1 cellular context compared by ENCODE assay signal in genomic region chr7:129503725-129504124, GRCh38.
TF ChIP-seq lines count a peak whose summit lies in the region.

No MANE protein-coding gene starts in this region.

TF ChIP-seq in GM23338, 12 proteins besides CTCF, POLR2A, EP300 and RAD21 (continued from another document):
- TF ChIP-seq, protein P1, sequence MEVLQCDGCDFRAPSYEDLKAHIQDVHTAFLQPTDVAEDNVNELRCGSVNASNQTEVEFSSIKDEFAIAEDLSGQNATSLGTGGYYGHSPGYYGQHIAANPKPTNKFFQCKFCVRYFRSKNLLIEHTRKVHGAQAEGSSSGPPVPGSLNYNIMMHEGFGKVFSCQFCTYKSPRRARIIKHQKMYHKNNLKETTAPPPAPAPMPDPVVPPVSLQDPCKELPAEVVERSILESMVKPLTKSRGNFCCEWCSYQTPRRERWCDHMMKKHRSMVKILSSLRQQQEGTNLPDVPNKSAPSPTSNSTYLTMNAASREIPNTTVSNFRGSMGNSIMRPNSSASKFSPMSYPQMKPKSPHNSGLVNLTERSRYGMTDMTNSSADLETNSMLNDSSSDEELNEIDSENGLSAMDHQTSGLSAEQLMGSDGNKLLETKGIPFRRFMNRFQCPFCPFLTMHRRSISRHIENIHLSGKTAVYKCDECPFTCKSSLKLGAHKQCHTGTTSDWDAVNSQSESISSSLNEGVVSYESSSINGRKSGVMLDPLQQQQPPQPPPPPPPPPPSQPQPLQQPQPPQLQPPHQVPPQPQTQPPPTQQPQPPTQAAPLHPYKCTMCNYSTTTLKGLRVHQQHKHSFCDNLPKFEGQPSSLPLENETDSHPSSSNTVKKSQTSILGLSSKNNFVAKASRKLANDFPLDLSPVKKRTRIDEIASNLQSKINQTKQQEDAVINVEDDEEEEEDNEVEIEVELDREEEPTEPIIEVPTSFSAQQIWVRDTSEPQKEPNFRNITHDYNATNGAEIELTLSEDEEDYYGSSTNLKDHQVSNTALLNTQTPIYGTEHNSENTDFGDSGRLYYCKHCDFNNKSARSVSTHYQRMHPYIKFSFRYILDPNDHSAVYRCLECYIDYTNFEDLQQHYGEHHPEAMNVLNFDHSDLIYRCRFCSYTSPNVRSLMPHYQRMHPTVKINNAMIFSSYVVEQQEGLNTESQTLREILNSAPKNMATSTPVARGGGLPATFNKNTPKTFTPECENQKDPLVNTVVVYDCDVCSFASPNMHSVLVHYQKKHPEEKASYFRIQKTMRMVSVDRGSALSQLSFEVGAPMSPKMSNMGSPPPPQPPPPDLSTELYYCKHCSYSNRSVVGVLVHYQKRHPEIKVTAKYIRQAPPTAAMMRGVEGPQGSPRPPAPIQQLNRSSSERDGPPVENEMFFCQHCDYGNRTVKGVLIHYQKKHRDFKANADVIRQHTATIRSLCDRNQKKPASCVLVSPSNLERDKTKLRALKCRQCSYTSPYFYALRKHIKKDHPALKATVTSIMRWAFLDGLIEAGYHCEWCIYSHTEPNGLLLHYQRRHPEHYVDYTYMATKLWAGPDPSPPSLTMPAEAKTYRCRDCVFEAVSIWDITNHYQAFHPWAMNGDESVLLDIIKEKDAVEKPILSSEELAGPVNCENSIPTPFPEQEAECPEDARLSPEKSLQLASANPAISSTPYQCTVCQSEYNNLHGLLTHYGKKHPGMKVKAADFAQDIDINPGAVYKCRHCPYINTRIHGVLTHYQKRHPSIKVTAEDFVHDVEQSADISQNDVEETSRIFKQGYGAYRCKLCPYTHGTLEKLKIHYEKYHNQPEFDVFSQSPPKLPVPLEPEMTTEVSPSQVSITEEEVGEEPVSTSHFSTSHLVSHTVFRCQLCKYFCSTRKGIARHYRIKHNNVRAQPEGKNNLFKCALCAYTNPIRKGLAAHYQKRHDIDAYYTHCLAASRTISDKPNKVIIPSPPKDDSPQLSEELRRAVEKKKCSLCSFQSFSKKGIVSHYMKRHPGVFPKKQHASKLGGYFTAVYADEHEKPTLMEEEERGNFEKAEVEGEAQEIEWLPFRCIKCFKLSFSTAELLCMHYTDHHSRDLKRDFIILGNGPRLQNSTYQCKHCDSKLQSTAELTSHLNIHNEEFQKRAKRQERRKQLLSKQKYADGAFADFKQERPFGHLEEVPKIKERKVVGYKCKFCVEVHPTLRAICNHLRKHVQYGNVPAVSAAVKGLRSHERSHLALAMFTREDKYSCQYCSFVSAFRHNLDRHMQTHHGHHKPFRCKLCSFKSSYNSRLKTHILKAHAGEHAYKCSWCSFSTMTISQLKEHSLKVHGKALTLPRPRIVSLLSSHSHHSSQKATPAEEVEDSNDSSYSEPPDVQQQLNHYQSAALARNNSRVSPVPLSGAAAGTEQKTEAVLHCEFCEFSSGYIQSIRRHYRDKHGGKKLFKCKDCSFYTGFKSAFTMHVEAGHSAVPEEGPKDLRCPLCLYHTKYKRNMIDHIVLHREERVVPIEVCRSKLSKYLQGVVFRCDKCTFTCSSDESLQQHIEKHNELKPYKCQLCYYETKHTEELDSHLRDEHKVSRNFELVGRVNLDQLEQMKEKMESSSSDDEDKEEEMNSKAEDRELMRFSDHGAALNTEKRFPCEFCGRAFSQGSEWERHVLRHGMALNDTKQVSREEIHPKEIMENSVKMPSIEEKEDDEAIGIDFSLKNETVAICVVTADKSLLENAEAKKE (CRISPR knock-in tag; IDR thresholded peaks at IDR 0.05) = no peak
- TF ChIP-seq CREB1 (CRISPR knock-in tag; IDR thresholded peaks at IDR 0.05; ENCODE audit: low read depth) = no peak
